Comparison of ENCODE assay signal across 21 cellular contexts in genomic region chr2:98467652-98468051, GRCh38. TPM values are rescaled to one million over a fixed set of nuclear protein-coding genes. Genes with fewer than 3 reads are reported as not detected.
DNase-seq lines count a peak whose midpoint lies in the region; ATAC-seq and TF ChIP-seq lines count a peak whose summit lies in the region.
"Had no signal": no experiment of that assay in that cellular context is flagged by ENCODE, and none has a peak within 500 bp of the region (broad histone marks: within the 10 kb centered on the region; RNA-seq: fewer than 3 reads in every experiment).

No MANE protein-coding gene starts in this region.

- no peak for ATAC-seq in activated CD8-positive, alpha-beta T cell treated with anti-CD3 and anti-CD28 coated beads for 36 hours
- no peak for ATAC-seq in effector memory CD8-positive, alpha-beta T cell (replicated peaks)
- no peak for ATAC-seq in Right ventricle myocardium inferior
- ATAC-seq: PC-3 had no signal

- peak overlapping the region; percentile 84 for H3K4me3 Mint-ChIP-seq in T-helper 1 cell treated with Interleukin-12 subunit alpha and Interleukin-12 subunit beta and Interleukin-4 antibody, amounts not matched to agents 30 μg/mL and 1 μg/mL, for 36 hours
- no peak overlapping the region for H3K4me3 Mint-ChIP-seq in CD14-positive monocyte
- no peak overlapping the region for H3K4me3 Mint-ChIP-seq in activated CD8-positive, alpha-beta T cell treated with anti-CD3 and anti-CD28 coated beads for 36 hours
- H3K4me3 Mint-ChIP-seq in effector memory CD8-positive, alpha-beta T cell: peak overlapping the region; percentile 75 to 83
- H3K4me3 Mint-ChIP-seq: HFFc6 had no signal

- no peaks in the 10 kb centered on the region for H3K27me3 Mint-ChIP-seq in T-helper 1 cell treated with Interleukin-12 subunit alpha and Interleukin-12 subunit beta and Interleukin-4 antibody, amounts not matched to agents 30 μg/mL and 1 μg/mL, for 36 hours (ENCODE audit: low read depth)
- no peaks in the 10 kb centered on the region for H3K27me3 Mint-ChIP-seq in CD14-positive monocyte (ENCODE audit: low read depth in 3 of 3)
- no peaks in the 10 kb centered on the region for H3K27me3 Mint-ChIP-seq in activated CD8-positive, alpha-beta T cell treated with anti-CD3 and anti-CD28 coated beads for 36 hours
- H3K27me3 Mint-ChIP-seq in effector memory CD8-positive, alpha-beta T cell: no peaks in the 10 kb centered on the region

- no peaks in the 10 kb centered on the region for H3K9me3 Mint-ChIP-seq in T-helper 1 cell treated with Interleukin-12 subunit alpha and Interleukin-12 subunit beta and Interleukin-4 antibody, amounts not matched to agents 30 μg/mL and 1 μg/mL, for 36 hours
- H3K9me3 Mint-ChIP-seq in CD14-positive monocyte: peaks cover 0 to 8% (median 3%) of the 10 kb centered on the region in 7 donors
- peaks cover 1% of the 10 kb centered on the region for H3K9me3 Mint-ChIP-seq in activated CD8-positive, alpha-beta T cell treated with anti-CD3 and anti-CD28 coated beads for 36 hours
- H3K9me3 Mint-ChIP-seq in effector memory CD8-positive, alpha-beta T cell: no peaks in the 10 kb centered on the region
- H3K9me3 Mint-ChIP-seq: HFFc6 had no signal

- no peak for TF ChIP-seq CTCF in CD14-positive monocyte (IDR thresholded peaks at IDR 0.05)
- no peak for TF ChIP-seq CTCF in activated CD8-positive, alpha-beta T cell treated with anti-CD3 and anti-CD28 coated beads for 36 hours (IDR thresholded peaks at IDR 0.05)

- H3K36me3 Mint-ChIP-seq in T-helper 1 cell treated with Interleukin-12 subunit alpha and Interleukin-12 subunit beta and Interleukin-4 antibody, amounts not matched to agents 30 μg/mL and 1 μg/mL, for 36 hours (ENCODE audit: low read depth): peaks cover 33% of the 10 kb centered on the region
- peaks cover 25 to 41% of the 10 kb centered on the region in 2 donors for H3K36me3 Mint-ChIP-seq in CD14-positive monocyte
- peaks cover 25% of the 10 kb centered on the region for H3K36me3 Mint-ChIP-seq in activated CD8-positive, alpha-beta T cell treated with anti-CD3 and anti-CD28 coated beads for 36 hours (ENCODE audit: low read depth)
- H3K36me3 Mint-ChIP-seq in effector memory CD8-positive, alpha-beta T cell (ENCODE audit: insufficient read depth): peaks cover 29% of the 10 kb centered on the region

- intact Hi-C loops in CD14-positive monocyte (cut with micrococcal nuclease): no loop called here
- intact Hi-C loops in activated CD8-positive, alpha-beta T cell treated with anti-CD3 and anti-CD28 coated beads for 36 hours (cut with micrococcal nuclease): no loop called here
- intact Hi-C loops in Right ventricle myocardium inferior (cut with DNase I): no loop called here

- POLR2A ChIA-PET in activated CD8-positive, alpha-beta T cell treated with anti-CD3 and anti-CD28 coated beads for 36 hours (lab: Charles Lee): interaction anchor here (1.1 to 2.2 kb wide), 3 partner anchors 12 to 27 kb away, joined by 3 to 11 read pairs (median 4); no protein-coding TSS in a partner anchor

- no peak for DNase-seq in T-helper 1 cell
- no peak for DNase-seq in CD14-positive monocyte (ENCODE audit: low spot score)
- no peak for DNase-seq in activated CD8-positive, alpha-beta T cell treated with anti-CD3 and anti-CD28 coated beads for 36 hours
- DNase-seq in effector memory CD8-positive, alpha-beta T cell: no peak
- DNase-seq in germinal center (ENCODE audit: low spot score): no peak
- DNase-seq in SIG-M5 (lab: John Stamatoyannopoulos, UW): no peak
- DNase-seq in Right ventricle myocardium inferior (ENCODE audit: missing footprints): no peak
- DNase-seq: activated CD4-positive, alpha-beta T cell treated with anti-CD3 and anti-CD28 coated beads, Interleukin-2, amount 50 U/mL, for 48 hours; cortex of kidney; GM23248; HFFc6; Karpas-422; mammary epithelial cell; NCI-H187 treated with DMSO at 0.1 percent for 48 hours; NCI-H226; occipital lobe; PC-3; retina; SHP77 treated with DMSO at 0.1 percent for 48 hours; stimulated activated CD4-positive, alpha-beta T cell treated with anti-CD3 and anti-CD28 coated beads, Interleukin-4, amount 100 ng/mL, for 1 hour had no signal

- peak overlapping the region; percentile 96 for H3K27ac Mint-ChIP-seq in T-helper 1 cell treated with Interleukin-12 subunit alpha and Interleukin-12 subunit beta and Interleukin-4 antibody, amounts not matched to agents 30 μg/mL and 1 μg/mL, for 36 hours
- H3K27ac Mint-ChIP-seq in CD14-positive monocyte: peak overlapping the region in 4 of 7 donors; percentile 20 to 97 (median 70)
- H3K27ac Mint-ChIP-seq in activated CD8-positive, alpha-beta T cell treated with anti-CD3 and anti-CD28 coated beads for 36 hours: peak overlapping the region; percentile 97
- H3K27ac Mint-ChIP-seq in effector memory CD8-positive, alpha-beta T cell: peak overlapping the region; percentile 88 to 96
- H3K27ac Mint-ChIP-seq: HFFc6 had no signal

- CTCF ChIA-PET in activated CD8-positive, alpha-beta T cell treated with anti-CD3 and anti-CD28 coated beads for 36 hours (lab: Charles Lee): interaction anchor here (1.3 to 2.3 kb wide), 3 partner anchors 15 to 23 kb away, joined by 3 to 12 read pairs (median 6); no protein-coding TSS in a partner anchor

- peaks cover 79% of the 10 kb centered on the region for H3K4me1 Mint-ChIP-seq in T-helper 1 cell treated with Interleukin-12 subunit alpha and Interleukin-12 subunit beta and Interleukin-4 antibody, amounts not matched to agents 30 μg/mL and 1 μg/mL, for 36 hours (ENCODE audit: low read depth)
- peaks cover 95% of the 10 kb centered on the region for H3K4me1 Mint-ChIP-seq in CD14-positive monocyte
- H3K4me1 Mint-ChIP-seq in activated CD8-positive, alpha-beta T cell treated with anti-CD3 and anti-CD28 coated beads for 36 hours (ENCODE audit: low read depth): peaks cover 91% of the 10 kb centered on the region
- peaks cover 83 to 88% of the 10 kb centered on the region in 2 donors for H3K4me1 Mint-ChIP-seq in effector memory CD8-positive, alpha-beta T cell (ENCODE audit: low read depth in 2 of 2)

RNA-seq across cellular contexts. Expression of gene INPP4A, which starts 23.0 kb away (rescaled TPM):
- 10 to 100 TPM; 13.7 to 20.7 TPM for polyA plus RNA-seq in CD14-positive monocyte
- total RNA-seq in activated CD8-positive, alpha-beta T cell treated with anti-CD3 and anti-CD28 coated beads for 36 hours: 10 to 100 TPM; 46.7 to 46.9 TPM
- total RNA-seq in Right ventricle myocardium inferior: 14.7 TPM

Comparison
In these comparisons a context has a peak if more than half of its experiments do, and no peak if none do; other contexts are left out.
1. H3K4me3 Mint-ChIP-seq: peak in T-helper 1 cell treated with Interleukin-12 subunit alpha and Interleukin-12 subunit beta and Interleukin-4 antibody, amounts not matched to agents 30 μg/mL and 1 μg/mL, for 36 hours (single experiment) and effector memory CD8-positive, alpha-beta T cell (2 of 2); none in CD14-positive monocyte (0 of 2) and activated CD8-positive, alpha-beta T cell treated with anti-CD3 and anti-CD28 coated beads for 36 hours (single experiment).
2. Peak in every context shown above with its lines, with median percentiles within 50 percentile points of each other: H3K27ac Mint-ChIP-seq.